Comparison of ENCODE assay signal across 23 cellular contexts in the genomic region with DNA sequence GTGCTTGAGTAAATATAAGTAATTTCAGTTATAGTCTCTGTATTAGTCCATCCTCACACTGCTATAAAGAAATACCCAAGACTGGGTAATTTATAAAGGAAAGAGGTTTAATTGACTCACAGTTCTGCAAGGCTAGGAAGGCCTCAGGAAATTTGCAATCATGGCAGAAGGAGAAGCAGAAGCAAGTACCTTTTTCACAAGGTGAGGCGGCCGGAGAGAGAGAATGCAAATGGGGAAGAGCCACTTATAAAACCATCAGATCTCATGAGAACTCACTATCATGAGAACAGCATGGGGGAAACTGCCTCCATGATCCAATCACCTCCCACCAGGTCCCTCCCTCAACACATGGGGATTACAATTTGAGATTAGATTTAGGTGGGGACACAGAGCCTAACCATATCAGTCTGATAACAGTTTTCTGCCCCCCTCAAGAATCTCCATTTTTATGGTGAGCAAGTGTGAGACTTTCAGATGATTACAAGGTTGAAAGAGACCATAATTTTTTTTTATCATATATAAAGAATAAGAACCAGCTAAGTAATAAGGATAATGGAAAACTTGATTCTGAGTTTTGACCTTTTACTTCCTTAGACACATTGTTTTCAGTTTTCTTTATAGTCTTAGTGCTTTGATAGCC. TPM values are rescaled to one million over a fixed set of nuclear protein-coding genes. Genes with fewer than 3 reads are reported as not detected.
DNase-seq lines count a peak whose midpoint lies in the region; ATAC-seq, FAIRE-seq and TF ChIP-seq lines count a peak whose summit lies in the region.
"Had no signal": no experiment of that assay in that cellular context is flagged by ENCODE, and none has a peak within 500 bp of the region (broad histone marks: within the 10 kb centered on the region; RNA-seq: fewer than 3 reads in every experiment).

No MANE protein-coding gene starts in this region.

- no peak for DNase-seq in activated T-cell treated with anti-CD3 and anti-CD28 coated beads, Interleukin-2, amount 50 U/mL, for 72 hours
- no peak for DNase-seq in activated T-cell treated with anti-CD3 and anti-CD28 coated beads for 4 hours
- DNase-seq in RPMI8226, result peak; percentile 16
- DNase-seq in endothelial cell of umbilical vein (ENCODE audit: low read depth, low spot score), result peak; percentile 37
- DNase-seq in stimulated activated naive CD8-positive, alpha-beta T cell treated with anti-CD3 and anti-CD28 coated beads, Interleukin-15, amount 100 ng/mL, for 72 hours, result no peak
- DNase-seq in NCI-H1436 (lab: John Stamatoyannopoulos, UW), result no peak
- DNase-seq in effector CD8-positive, alpha-beta T cell (lab: John Stamatoyannopoulos, UW), result no peak
- DNase-seq: activated CD4-positive, alpha-beta memory T cell treated with anti-CD3 and anti-CD28 coated beads for 36 hours; Caco-2; DMS79; head of caudate nucleus; NCI-H1417; NCI-H446; NCI-H82; PC-3; psoas muscle; Right ventricle myocardium superior; stimulated activated CD8-positive, alpha-beta memory T cell treated with anti-CD3 and anti-CD28 coated beads, Interleukin-4, amount 100 ng/mL, for 48 hours; substantia nigra; upper lobe of left lung; WERI-Rb-1 had no signal

- H4K20me1 ChIP-seq in endothelial cell of umbilical vein (replicated peaks; ENCODE audit: control insufficient read depth, extremely low read depth, insufficient read depth, low read length), result peaks cover 2% of the 10 kb centered on the region

- TF ChIP-seq CTCF in endothelial cell of umbilical vein (IDR thresholded peaks at IDR 0.05; ENCODE audit: extremely low read depth in 1 of 2, insufficient read depth in 1 of 2, low read depth in 1 of 2, low read length in 2 of 2), result no peak

- H3K27me3 Mint-ChIP-seq in activated T-cell treated with anti-CD3 and anti-CD28 coated beads, Interleukin-2, amount 50 U/mL, for 72 hours (ENCODE audit: low read depth), result no peaks in the 10 kb centered on the region
- H3K27me3 Mint-ChIP-seq in stimulated activated naive CD8-positive, alpha-beta T cell treated with anti-CD3 and anti-CD28 coated beads, Interleukin-15, amount 100 ng/mL, for 72 hours, result no peaks in the 10 kb centered on the region
- H3K27me3 Mint-ChIP-seq: activated CD4-positive, alpha-beta memory T cell treated with anti-CD3 and anti-CD28 coated beads for 36 hours had no signal

- peak overlapping the region in 1 of 2 donors; percentile 17 for H3K4me3 Mint-ChIP-seq in activated T-cell treated with anti-CD3 and anti-CD28 coated beads, Interleukin-2, amount 50 U/mL, for 72 hours
- peak overlapping the region; percentile 49 to 58 for H3K4me3 Mint-ChIP-seq in stimulated activated naive CD8-positive, alpha-beta T cell treated with anti-CD3 and anti-CD28 coated beads, Interleukin-15, amount 100 ng/mL, for 72 hours
- H3K4me3 Mint-ChIP-seq: activated CD4-positive, alpha-beta memory T cell treated with anti-CD3 and anti-CD28 coated beads for 36 hours had no signal

- POLR2A ChIA-PET in endothelial cell of umbilical vein (lab: Charles Lee), result no interaction called here

- dilution Hi-C loops in endothelial cell of umbilical vein (cut with MboI; ENCODE audit: extremely low pct_ligation_motif_present, low sequenced_read_pairs), result no loop called here

- no peak for ATAC-seq in activated T-cell treated with anti-CD3 and anti-CD28 coated beads, Interleukin-2, amount 50 U/mL, for 72 hours (replicated peaks in 1 of 2)
- peak; percentile 26 for ATAC-seq in stimulated activated naive CD8-positive, alpha-beta T cell treated with anti-CD3 and anti-CD28 coated beads, Interleukin-15, amount 100 ng/mL, for 72 hours
- ATAC-seq in GM19324 (IDR thresholded peaks at IDR 0.05; ENCODE audit: low FRiP score, unreplicated experiment), result no peak
- ATAC-seq: A549, PC-3, psoas muscle had no signal

- no peak for TF ChIP-seq POLR2A in endothelial cell of umbilical vein (IDR thresholded peaks at IDR 0.05; ENCODE audit: low read depth, low read length)

- no peaks in the 10 kb centered on the region for H3K27me3 ChIP-seq in endothelial cell of umbilical vein (ENCODE audit: control insufficient read depth in 2 of 2, insufficient read depth in 2 of 2, low read length in 2 of 2)
- H3K27me3 ChIP-seq: upper lobe of left lung had no signal

- H3K9me3 Mint-ChIP-seq in activated T-cell treated with anti-CD3 and anti-CD28 coated beads, Interleukin-2, amount 50 U/mL, for 72 hours, result peaks cover 0 to 3% of the 10 kb centered on the region in 2 donors
- H3K9me3 Mint-ChIP-seq in stimulated activated naive CD8-positive, alpha-beta T cell treated with anti-CD3 and anti-CD28 coated beads, Interleukin-15, amount 100 ng/mL, for 72 hours, result peaks cover 4 to 8% of the 10 kb centered on the region in 2 donors
- H3K9me3 Mint-ChIP-seq: activated CD4-positive, alpha-beta memory T cell treated with anti-CD3 and anti-CD28 coated beads for 36 hours had no signal

- H3K4me1 Mint-ChIP-seq in activated T-cell treated with anti-CD3 and anti-CD28 coated beads, Interleukin-2, amount 50 U/mL, for 72 hours (ENCODE audit: low read depth), result peaks cover 70% of the 10 kb centered on the region
- H3K4me1 Mint-ChIP-seq in stimulated activated naive CD8-positive, alpha-beta T cell treated with anti-CD3 and anti-CD28 coated beads, Interleukin-15, amount 100 ng/mL, for 72 hours, result peaks cover 99% of the 10 kb centered on the region

- H2AFZ ChIP-seq in endothelial cell of umbilical vein (ENCODE audit: low read depth, low read length), result no peak overlapping the region

- H3K9me1 ChIP-seq in endothelial cell of umbilical vein (replicated peaks; ENCODE audit: control insufficient read depth, extremely low read depth, insufficient read depth, low read length), result no peaks in the 10 kb centered on the region

- H3K9ac ChIP-seq in endothelial cell of umbilical vein (replicated peaks; ENCODE audit: extremely low read depth, insufficient read depth, low read length), result no peak overlapping the region

- peaks cover 70% of the 10 kb centered on the region for H3K79me2 ChIP-seq in endothelial cell of umbilical vein (ENCODE audit: control insufficient read depth, insufficient read depth, low read length)

- H3K36me3 Mint-ChIP-seq in activated T-cell treated with anti-CD3 and anti-CD28 coated beads, Interleukin-2, amount 50 U/mL, for 72 hours (ENCODE audit: insufficient read depth in 2 of 2), result peaks cover 5 to 8% of the 10 kb centered on the region in 2 donors

- peak overlapping the region; percentile 55 for H3K27ac Mint-ChIP-seq in activated T-cell treated with anti-CD3 and anti-CD28 coated beads, Interleukin-2, amount 50 U/mL, for 72 hours
- H3K27ac Mint-ChIP-seq in stimulated activated naive CD8-positive, alpha-beta T cell treated with anti-CD3 and anti-CD28 coated beads, Interleukin-15, amount 100 ng/mL, for 72 hours, result peak overlapping the region; percentile 83 to 89
- H3K27ac Mint-ChIP-seq: activated CD4-positive, alpha-beta memory T cell treated with anti-CD3 and anti-CD28 coated beads for 36 hours had no signal

- no peak overlapping the region for H3K27ac ChIP-seq in endothelial cell of umbilical vein (ENCODE audit: insufficient read depth, low read depth, low read length)
- H3K27ac ChIP-seq: A549, psoas muscle, upper lobe of left lung, WERI-Rb-1 had no signal

- peaks cover 14% of the 10 kb centered on the region for H3K4me1 ChIP-seq in endothelial cell of umbilical vein (ENCODE audit: control insufficient read depth, extremely low read depth, insufficient read depth, low read length)
- H3K4me1 ChIP-seq: Caco-2 had no signal

- intact Hi-C loops in endothelial cell of umbilical vein (cut with micrococcal nuclease), result no loop called here

- CTCF ChIA-PET in endothelial cell of umbilical vein (lab: Charles Lee), result interaction anchor here (0.8 to 1.0 kb wide), 2 partner anchors 10 to 408 kb away, joined by 3 read pairs; no protein-coding TSS in a partner anchor

- BruUV-seq in endothelial cell of umbilical vein (replicated peaks; lab: Mats Ljungman, UMichigan), result no TSS peak

- no peaks in the 10 kb centered on the region for H3K36me3 ChIP-seq in endothelial cell of umbilical vein (ENCODE audit: control insufficient read depth in 2 of 2, extremely low read depth in 1 of 2, insufficient read depth in 2 of 2, low read length in 2 of 2)
- H3K36me3 ChIP-seq: upper lobe of left lung, WERI-Rb-1 had no signal

- no peaks in the 10 kb centered on the region for H3K9me3 ChIP-seq in endothelial cell of umbilical vein (replicated peaks; ENCODE audit: control insufficient read depth, insufficient read depth, low read length)
- H3K9me3 ChIP-seq: A549, Caco-2, psoas muscle, upper lobe of left lung had no signal

- no peak overlapping the region for H3K4me2 ChIP-seq in endothelial cell of umbilical vein (ENCODE audit: insufficient read depth, low read length)
- H3K4me2 ChIP-seq: A549 had no signal

- no peak overlapping the region for H3K4me3 ChIP-seq in endothelial cell of umbilical vein (replicated peaks in 1 of 3; ENCODE audit: insufficient read depth in 1 of 3, low read depth in 1 of 3, low read length in 3 of 3)
- H3K4me3 ChIP-seq: A549, psoas muscle, upper lobe of left lung had no signal

- no peak for FAIRE-seq in endothelial cell of umbilical vein (lab: Jason Lieb, UNC)
- FAIRE-seq: A549 had no signal

TF ChIP-seq in endothelial cell of umbilical vein, 7 proteins besides CTCF, POLR2A, EP300 and RAD21:
- TF ChIP-seq JUN (IDR thresholded peaks at IDR 0.05; ENCODE audit: borderline replicate concordance, insufficient read depth, insufficient read length, low read depth), result no peak

RNA-seq across cellular contexts. Expression of gene LEMD3, which starts 35.6 kb away (rescaled TPM):
- total RNA-seq in activated T-cell treated with anti-CD3 and anti-CD28 coated beads, Interleukin-2, amount 50 U/mL, for 72 hours, result 10 to 100 TPM; 20.2 to 27.3 TPM
- 24.2 and 29.0 TPM in 2 replicates for total RNA-seq in endothelial cell of umbilical vein
- polyA plus RNA-seq in endothelial cell of umbilical vein, result 4.6 and 7.4 TPM in 2 replicates
- 4.3 and 4.5 TPM in 2 replicates for polyA plus RNA-seq in endothelial cell of umbilical vein (2011; cell fraction: cytosol; rRNA removed)
- polyA plus RNA-seq in endothelial cell of umbilical vein (2011; cell fraction: nucleus; rRNA removed), result 17.6 and 25.7 TPM in 2 replicates
- polyA plus RNA-seq in endothelial cell of umbilical vein (2012), result 14.8 and 15.0 TPM in 2 replicates
- polyA minus RNA-seq in endothelial cell of umbilical vein, result 10.3 and 11.4 TPM in 2 replicates
- 16.3 TPM for polyA minus RNA-seq in endothelial cell of umbilical vein (2011; cell fraction: cytosol; rRNA and poly(A)+ RNA removed)
- polyA minus RNA-seq in endothelial cell of umbilical vein (2011; cell fraction: nucleus; rRNA and poly(A)+ RNA removed), result 24.8 and 27.4 TPM in 2 replicates

Comparison
In these comparisons a context has a peak if more than half of its experiments do, and no peak if none do; other contexts are left out.
1. DNase-seq: peak in RPMI8226 (single experiment) and endothelial cell of umbilical vein (single experiment); none in activated T-cell treated with anti-CD3 and anti-CD28 coated beads, Interleukin-2, amount 50 U/mL, for 72 hours (0 of 2), activated T-cell treated with anti-CD3 and anti-CD28 coated beads for 4 hours (single experiment), stimulated activated naive CD8-positive, alpha-beta T cell treated with anti-CD3 and anti-CD28 coated beads, Interleukin-15, amount 100 ng/mL, for 72 hours (0 of 2), NCI-H1436 (single experiment) and effector CD8-positive, alpha-beta T cell (single experiment).